15 cellular contexts compared by ENCODE assay signal in genomic region chr3:23455775-23456174, GRCh38.
DNase-seq lines count a peak whose midpoint lies in the region; TF ChIP-seq lines count a peak whose summit lies in the region.
"Had no signal": no experiment of that assay in that cellular context is flagged by ENCODE, and none has a peak within 500 bp of the region (broad histone marks: within the 10 kb centered on the region; RNA-seq: fewer than 3 reads in every experiment).

No MANE protein-coding gene starts in this region.

- intact Hi-C loops in MCF 10A (cut with micrococcal nuclease): loop anchor here (10.0 kb wide), 1 partner anchor 181 kb away; no protein-coding TSS in a partner anchor
- intact Hi-C loops in breast epithelium (cut with DNase I; ENCODE audit: low total_unique reads): no loop called here

- BruUV-seq in MCF 10A (replicated peaks; lab: Mats Ljungman, UMichigan): no TSS peak

- TF ChIP-seq CTCF in MCF 10A (IDR thresholded peaks at IDR 0.05; ENCODE audit: unreplicated experiment) (no peak), breast epithelium (IDR thresholded peaks at IDR 0.05) (no peak), foreskin fibroblast (IDR thresholded peaks at IDR 0.05; ENCODE audit: low read depth, low read length) (no peak), chondrocyte (IDR thresholded peaks at IDR 0.05) (no peak)

- no peaks in the 10 kb centered on the region for H3K27me3 ChIP-seq in breast epithelium
- H3K27me3 ChIP-seq: Peyer's patch, right lobe of liver had no signal

- peak overlapping the region; percentile 68 for H3K27ac Mint-ChIP-seq in MCF 10A (ENCODE audit: low read depth, unreplicated experiment)
- no peak overlapping the region for H3K27ac Mint-ChIP-seq in chondrocyte (ENCODE audit: unreplicated experiment)
- H3K27ac Mint-ChIP-seq: nephron progenitor cell had no signal

- TF ChIP-seq POLR2A in breast epithelium (IDR thresholded peaks at IDR 0.05): no peak

- CTCF ChIA-PET in MCF 10A (lab: Yijun Ruan, JAX): interaction anchor here (1.2 kb wide), 1 partner anchor 16 kb away, joined by 3 read pairs; no protein-coding TSS in a partner anchor

- no peak overlapping the region for H3K27ac ChIP-seq in breast epithelium
- H3K27ac ChIP-seq: 22Rv1, Peyer's patch, right lobe of liver had no signal

- H3K9me3 Mint-ChIP-seq in MCF 10A (ENCODE audit: unreplicated experiment) (no peaks in the 10 kb centered on the region), chondrocyte (ENCODE audit: low read depth) (peaks cover 4% of the 10 kb centered on the region)

- no peaks in the 10 kb centered on the region for H3K36me3 Mint-ChIP-seq in MCF 10A (ENCODE audit: insufficient read depth, unreplicated experiment)
- peaks cover 1% of the 10 kb centered on the region for H3K36me3 Mint-ChIP-seq in chondrocyte (ENCODE audit: low read depth)

- DNase-seq in MCF 10A (ENCODE audit: unreplicated experiment) (peak; percentile 88), breast epithelium (ENCODE audit: low spot score in 2 of 2) (no peak), SIG-M5 treated with dmso at 0.1 percent for 504 hours (lab: John Stamatoyannopoulos, UW; ENCODE audit: unreplicated experiment) (peak; percentile 85), foreskin fibroblast (peak; percentile 62 to 79), chondrocyte (ENCODE audit: low spot score) (no peak), dermis blood vessel endothelial cell (no peak), NCI-H2081 treated with DMSO at 0.1 percent for 48 hours (lab: John Stamatoyannopoulos, UW) (no peak)
- no peak for DNase-seq in stimulated activated CD8-positive, alpha-beta memory T cell treated with anti-CD3 and anti-CD28 coated beads, Interleukin-4, amount 100 ng/mL, for 48 hours
- DNase-seq: amygdala, Caco-2, NCI-H1092 treated with DMSO at 0.1 percent for 48 hours, nephron progenitor cell, Peyer's patch, right lobe of liver had no signal

- no peaks in the 10 kb centered on the region for H3K9me3 ChIP-seq in breast epithelium
- H3K9me3 ChIP-seq: Caco-2, Peyer's patch, right lobe of liver had no signal

- H3K4me3 ChIP-seq in breast epithelium (no peak overlapping the region), foreskin fibroblast (ENCODE audit: low read depth in 1 of 2, low read length in 2 of 2) (no peak overlapping the region)
- H3K4me3 ChIP-seq: Peyer's patch, right lobe of liver had no signal

- H3K4me3 Mint-ChIP-seq in MCF 10A (ENCODE audit: unreplicated experiment): peak overlapping the region; percentile 15
- no peak overlapping the region for H3K4me3 Mint-ChIP-seq in chondrocyte (ENCODE audit: unreplicated experiment)
- H3K4me3 Mint-ChIP-seq: nephron progenitor cell had no signal

- no peaks in the 10 kb centered on the region for H3K36me3 ChIP-seq in breast epithelium
- H3K36me3 ChIP-seq: Peyer's patch, right lobe of liver had no signal

- H3K4me1 ChIP-seq in breast epithelium: no peaks in the 10 kb centered on the region
- H3K4me1 ChIP-seq: Caco-2, Peyer's patch, right lobe of liver had no signal

- H3K4me1 Mint-ChIP-seq in MCF 10A (ENCODE audit: insufficient read depth, unreplicated experiment): peaks cover 31% of the 10 kb centered on the region
- H3K4me1 Mint-ChIP-seq in chondrocyte (ENCODE audit: low read depth): peaks cover 50% of the 10 kb centered on the region

- no peaks in the 10 kb centered on the region for H3K27me3 Mint-ChIP-seq in MCF 10A (ENCODE audit: insufficient read depth, unreplicated experiment)
- H3K27me3 Mint-ChIP-seq in chondrocyte (ENCODE audit: low read depth): no peaks in the 10 kb centered on the region

- POLR2A ChIA-PET in MCF 10A (lab: Yijun Ruan, JAX): interaction anchor here (0.6 to 2.2 kb wide), 7 partner anchors 9 to 284 kb away, joined by 3 to 7 read pairs (median 3); no protein-coding TSS in a partner anchor

Comparison
In these comparisons a context has a peak if more than half of its experiments do, and no peak if none do; other contexts are left out.
1. DNase-seq: peak in MCF 10A (single experiment), SIG-M5 treated with dmso at 0.1 percent for 504 hours (single experiment) and foreskin fibroblast (2 of 2); none in breast epithelium (0 of 2), chondrocyte (single experiment), dermis blood vessel endothelial cell (single experiment), NCI-H2081 treated with DMSO at 0.1 percent for 48 hours (single experiment) and stimulated activated CD8-positive, alpha-beta memory T cell treated with anti-CD3 and anti-CD28 coated beads, Interleukin-4, amount 100 ng/mL, for 48 hours (single experiment).